In the genomic region with DNA sequence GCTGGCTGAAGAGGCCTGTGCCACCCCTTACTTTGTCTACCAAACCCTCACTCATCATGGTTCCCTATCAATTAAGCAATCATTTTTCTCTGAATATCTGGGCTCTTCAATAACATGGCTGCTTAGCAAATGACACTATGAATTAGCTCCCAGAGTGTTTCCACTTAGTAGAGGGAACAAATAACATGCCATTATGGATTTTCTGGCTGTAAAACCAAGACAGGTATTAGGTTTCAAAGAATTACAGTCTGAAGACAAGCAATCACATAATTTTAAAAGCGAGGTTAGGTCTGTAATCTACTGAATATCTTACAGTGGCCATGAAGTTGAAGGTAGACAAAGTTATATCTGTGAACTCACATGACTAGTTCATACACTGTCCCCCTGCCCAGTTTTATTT, we compare ENCODE assay signal across 16 cellular contexts.
DNase-seq lines count a peak whose midpoint lies in the region; ATAC-seq and TF ChIP-seq lines count a peak whose summit lies in the region.
"Had no signal": no experiment of that assay in that cellular context is flagged by ENCODE, and none has a peak within 500 bp of the region (broad histone marks: within the 10 kb centered on the region; RNA-seq: fewer than 3 reads in every experiment).

No MANE protein-coding gene starts in this region.

- H3K9me3 ChIP-seq in WERI-Rb-1 (ENCODE audit: severe bottlenecking), result no peaks in the 10 kb centered on the region
- H3K9me3 ChIP-seq: BLaER1, Caco-2 had no signal

- DNase-seq in NCI-H1105 treated with DMSO at 0.1 percent for 48 hours (lab: John Stamatoyannopoulos, UW), result peak; percentile 12
- no peak for DNase-seq in NCI-H1105 (lab: John Stamatoyannopoulos, UW)
- DNase-seq in NCI-H1436 (lab: John Stamatoyannopoulos, UW), result peak; percentile 38
- DNase-seq in NCI-H2227 treated with DMSO at 0.1 percent for 48 hours (lab: John Stamatoyannopoulos, UW), result peak; percentile 18
- no peak for DNase-seq in WERI-Rb-1
- DNase-seq in stimulated activated CD4-positive, alpha-beta T cell treated with anti-CD3 and anti-CD28 coated beads, Interleukin-2, amount 100 ng/mL, for 24 hours, result no peak
- DNase-seq: AML-193; Caco-2; CD8-positive, alpha-beta memory T cell; DND-41; GDM1; GM23248 had no signal

- no peak for TF ChIP-seq CTCF in WERI-Rb-1 (IDR thresholded peaks at IDR 0.05; ENCODE audit: low read depth, low read length)

- no peaks in the 10 kb centered on the region for H3K27me3 ChIP-seq in WERI-Rb-1 (ENCODE audit: insufficient read depth, low read depth, severe bottlenecking)
- H3K27me3 ChIP-seq: BLaER1 had no signal

- no peaks in the 10 kb centered on the region for H3K36me3 ChIP-seq in WERI-Rb-1
- H3K36me3 ChIP-seq: BLaER1 had no signal

- H3K4me3 ChIP-seq in WERI-Rb-1 (ENCODE audit: low read depth, low read length), result no peak overlapping the region
- H3K4me3 ChIP-seq: BLaER1, GM23248 had no signal

- H3K27ac ChIP-seq in WERI-Rb-1, result no peak overlapping the region
- H3K27ac ChIP-seq: 22Rv1, BLaER1, GM23248 had no signal

- ATAC-seq in GM21576 (IDR thresholded peaks at IDR 0.05; ENCODE audit: unreplicated experiment), result no peak
- ATAC-seq: HCT116 had no signal

Comparison
In these comparisons a context has a peak if more than half of its experiments do, and no peak if none do; other contexts are left out.
1. DNase-seq: peak in NCI-H1105 treated with DMSO at 0.1 percent for 48 hours (single experiment), NCI-H1436 (single experiment) and NCI-H2227 treated with DMSO at 0.1 percent for 48 hours (single experiment); none in NCI-H1105 (single experiment), WERI-Rb-1 (single experiment) and stimulated activated CD4-positive, alpha-beta T cell treated with anti-CD3 and anti-CD28 coated beads, Interleukin-2, amount 100 ng/mL, for 24 hours (0 of 2).